Comparison of ENCODE assay signal across 8 cellular contexts in genomic region chr16:67936876-67937605, GRCh38. TPM values are rescaled to one million over a fixed set of nuclear protein-coding genes. Genes with fewer than 3 reads are reported as not detected.
A peak's percentile ranks its signal among the peaks of the same experiment; 100 is the strongest.
DNase-seq lines count a peak whose midpoint lies in the region; ATAC-seq and TF ChIP-seq lines count a peak whose summit lies in the region.

No MANE protein-coding gene starts in this region.

- H3K79me2 ChIP-seq in neural progenitor cell (ENCODE audit: low read depth): peaks cover 16% of the 10 kb centered on the region

- H3K4me1 ChIP-seq in BLaER1 treated with 17β-estradiol and CSF1 and Interleukin-3, amounts not matched to agents 10 nM and 100 nM: peaks cover 47 to 68% (median 54%) of the 10 kb centered on the region in 10 experiments
- H3K4me1 ChIP-seq in endocrine pancreas (ENCODE audit: control insufficient read depth, insufficient read depth, low read length) (no peaks in the 10 kb centered on the region), neural progenitor cell (peaks cover 12% of the 10 kb centered on the region), urinary bladder (ENCODE audit: insufficient read depth) (no peaks in the 10 kb centered on the region)

- peaks cover 42% of the 10 kb centered on the region for H3K4me1 Mint-ChIP-seq in activated CD4-positive, alpha-beta T cell treated with anti-CD3 and anti-CD28 coated beads for 36 hours
- peaks cover 26% of the 10 kb centered on the region for H3K4me1 Mint-ChIP-seq in neural progenitor cell

- ATAC-seq in GM19043 (IDR thresholded peaks at IDR 0.05; ENCODE audit: low read depth, unreplicated experiment): peak; percentile 56
- ATAC-seq in HG03565 (IDR thresholded peaks at IDR 0.05; ENCODE audit: unreplicated experiment): peak; percentile 47
- peak; percentile 54 for ATAC-seq in activated CD4-positive, alpha-beta T cell treated with anti-CD3 and anti-CD28 coated beads for 36 hours

- CTCF ChIA-PET in activated CD4-positive, alpha-beta T cell treated with anti-CD3 and anti-CD28 coated beads for 36 hours (lab: Charles Lee): interaction anchor here (0.6 to 3.0 kb wide), 7 partner anchors 50 to 416 kb away, joined by 3 to 17 read pairs (median 4); partner anchors contain the start of genes GFOD2 and NRN1L

- POLR2A ChIA-PET in activated CD4-positive, alpha-beta T cell treated with anti-CD3 and anti-CD28 coated beads for 36 hours (lab: Charles Lee): interaction anchor here (0.9 to 1.5 kb wide), 2 partner anchors 26 to 148 kb away, joined by 3 to 4 read pairs; partner anchors contain the start of gene NFATC3

- H3K27me3 ChIP-seq in BLaER1 treated with 17β-estradiol and CSF1 and Interleukin-3, amounts not matched to agents 10 nM and 100 nM: no peaks in the 10 kb centered on the region
- H3K27me3 ChIP-seq in endocrine pancreas (ENCODE audit: control insufficient read depth, insufficient read depth, low read length) (no peaks in the 10 kb centered on the region), neural progenitor cell (no peaks in the 10 kb centered on the region)

- H3K9me3 Mint-ChIP-seq in activated CD4-positive, alpha-beta T cell treated with anti-CD3 and anti-CD28 coated beads for 36 hours (ENCODE audit: low read depth): no peaks in the 10 kb centered on the region
- no peaks in the 10 kb centered on the region for H3K9me3 Mint-ChIP-seq in neural progenitor cell

- H3K4me3 ChIP-seq in BLaER1 treated with 17β-estradiol and CSF1 and Interleukin-3, amounts not matched to agents 10 nM and 100 nM: peak overlapping the region; percentile 73 to 97 (median 90)
- peak overlapping the region; percentile 80 for H3K4me3 ChIP-seq in endocrine pancreas (ENCODE audit: control insufficient read depth, insufficient read depth, low read length)
- peak overlapping the region; percentile 78 for H3K4me3 ChIP-seq in neural progenitor cell
- peak overlapping the region; percentile 83 for H3K4me3 ChIP-seq in urinary bladder (ENCODE audit: low read depth, low read length)

- no peak for TF ChIP-seq CTCF in neural progenitor cell (IDR thresholded peaks at IDR 0.05)

- H3K9ac ChIP-seq in BLaER1 treated with 17β-estradiol and CSF1 and Interleukin-3, amounts not matched to agents 10 nM and 100 nM: peak overlapping the region; percentile 89 to 98 (median 93)
- peak overlapping the region; percentile 97 for H3K9ac ChIP-seq in endocrine pancreas (ENCODE audit: control insufficient read depth, insufficient read depth, low read length)
- peak overlapping the region; percentile 77 for H3K9ac ChIP-seq in neural progenitor cell

- H3K27ac Mint-ChIP-seq in activated CD4-positive, alpha-beta T cell treated with anti-CD3 and anti-CD28 coated beads for 36 hours: peak overlapping the region; percentile 100
- peak overlapping the region; percentile 82 for H3K27ac Mint-ChIP-seq in neural progenitor cell

- H2AFZ ChIP-seq in neural progenitor cell (replicated peaks): no peak overlapping the region

- peaks cover 28 to 49% (median 34%) of the 10 kb centered on the region in 11 experiments for H3K36me3 ChIP-seq in BLaER1 treated with 17β-estradiol and CSF1 and Interleukin-3, amounts not matched to agents 10 nM and 100 nM
- H3K36me3 ChIP-seq in endocrine pancreas (ENCODE audit: control insufficient read depth, insufficient read depth, low read length): no peaks in the 10 kb centered on the region
- H3K36me3 ChIP-seq in neural progenitor cell: no peaks in the 10 kb centered on the region
- H3K36me3 ChIP-seq in urinary bladder (ENCODE audit: insufficient read depth): no peaks in the 10 kb centered on the region

- 48% methylated on average over 6 of the region's 6 CpGs for WGBS in urinary bladder

- H4K20me1 ChIP-seq in BLaER1 treated with 17β-estradiol and CSF1 and Interleukin-3, amounts not matched to agents 10 nM and 100 nM: peaks cover 19 to 39% (median 31%) of the 10 kb centered on the region in 11 experiments
- peaks cover 31% of the 10 kb centered on the region for H4K20me1 ChIP-seq in neural progenitor cell (ENCODE audit: low read depth)

- peak overlapping the region; percentile 81 to 98 (median 94) for H3K27ac ChIP-seq in BLaER1 treated with 17β-estradiol and CSF1 and Interleukin-3, amounts not matched to agents 10 nM and 100 nM
- H3K27ac ChIP-seq in neural progenitor cell (no peak overlapping the region), urinary bladder (ENCODE audit: low read depth) (peak overlapping the region; percentile 96)

- intact Hi-C loops in activated CD4-positive, alpha-beta T cell treated with anti-CD3 and anti-CD28 coated beads for 36 hours (cut with DNase I, micrococcal nuclease): loop anchor here (1.0 to 5.0 kb wide), 11 partner anchors 31 to 690 kb away; partner anchors contain the start of genes ESRP2 (in 2 of the 2), SLC12A4 (in 2 of the 2), ATP6V0D1 (in 1 of the 2) and DDX28 (in 1 of the 2)

- peak overlapping the region; percentile 75 to 96 (median 94) for H3K4me2 ChIP-seq in BLaER1 treated with 17β-estradiol and CSF1 and Interleukin-3, amounts not matched to agents 10 nM and 100 nM
- H3K4me2 ChIP-seq in neural progenitor cell: peak overlapping the region; percentile 94

- peaks cover 21% of the 10 kb centered on the region for H3F3A ChIP-seq in neural progenitor cell (ENCODE audit: low read depth)

- no peaks in the 10 kb centered on the region for H3K27me3 Mint-ChIP-seq in activated CD4-positive, alpha-beta T cell treated with anti-CD3 and anti-CD28 coated beads for 36 hours
- peaks cover 11% of the 10 kb centered on the region for H3K27me3 Mint-ChIP-seq in neural progenitor cell (ENCODE audit: insufficient read depth, low read depth)

- peak overlapping the region; percentile 100 for H3K4me3 Mint-ChIP-seq in activated CD4-positive, alpha-beta T cell treated with anti-CD3 and anti-CD28 coated beads for 36 hours
- H3K4me3 Mint-ChIP-seq in neural progenitor cell: peak overlapping the region; percentile 100

- H3K9me3 ChIP-seq in BLaER1 treated with 17β-estradiol and CSF1 and Interleukin-3, amounts not matched to agents 10 nM and 100 nM (replicated peaks in 1 of 11): no peaks in the 10 kb centered on the region
- H3K9me3 ChIP-seq in endocrine pancreas (ENCODE audit: control insufficient read depth, low read length): no peaks in the 10 kb centered on the region
- H3K9me3 ChIP-seq in neural progenitor cell (ENCODE audit: low read depth): no peaks in the 10 kb centered on the region

- H3K36me3 Mint-ChIP-seq in activated CD4-positive, alpha-beta T cell treated with anti-CD3 and anti-CD28 coated beads for 36 hours (ENCODE audit: low read depth): peaks cover 55% of the 10 kb centered on the region
- peaks cover 1% of the 10 kb centered on the region for H3K36me3 Mint-ChIP-seq in neural progenitor cell

- DNase-seq in activated CD4-positive, alpha-beta T cell treated with anti-CD3 and anti-CD28 coated beads for 36 hours: peak; percentile 89
- DNase-seq in neural progenitor cell (ENCODE audit: low spot score) (no peak), islet precursor cell (no peak)

RNA-seq across cellular contexts. Expression of gene PSMB10, which starts 0.4 kb away (rescaled TPM):
- 100 to 1,000 TPM; 123 to 195 TPM for total RNA-seq in activated CD4-positive, alpha-beta T cell treated with anti-CD3 and anti-CD28 coated beads for 36 hours
- total RNA-seq in neural progenitor cell (ENCODE audit: low replicate concordance) (1.2 and 4.4 TPM in 2 replicates), urinary bladder (26.1 TPM)
- polyA plus RNA-seq in urinary bladder: 74.1 TPM

RNA-seq across cellular contexts. Expression of gene CTRL, which starts 5.4 kb away (rescaled TPM):
- total RNA-seq in activated CD4-positive, alpha-beta T cell treated with anti-CD3 and anti-CD28 coated beads for 36 hours: 1 to 10 TPM; 2.5 to 3.5 TPM
- total RNA-seq in neural progenitor cell (ENCODE audit: low replicate concordance): 0.40 and 0.45 TPM in 2 replicates
- not detected for total RNA-seq in urinary bladder
- polyA plus RNA-seq in urinary bladder: 0.91 TPM

RNA-seq across cellular contexts. Expression of gene LCAT, which starts 6.9 kb away (rescaled TPM):
- total RNA-seq in activated CD4-positive, alpha-beta T cell treated with anti-CD3 and anti-CD28 coated beads for 36 hours: 1 to 10 TPM; 9.1 to 9.9 TPM
- total RNA-seq in neural progenitor cell (ENCODE audit: low replicate concordance): 1.5 and 4.9 TPM in 2 replicates
- total RNA-seq in urinary bladder: 10.2 TPM
- polyA plus RNA-seq in urinary bladder: 18.5 TPM

RNA-seq across cellular contexts. Expression of gene SLC12A4, which starts 31.4 kb away (rescaled TPM):
- 10 to 100 TPM; 21.8 to 25.8 TPM for total RNA-seq in activated CD4-positive, alpha-beta T cell treated with anti-CD3 and anti-CD28 coated beads for 36 hours
- total RNA-seq in neural progenitor cell (ENCODE audit: low replicate concordance): 8.8 and 21.1 TPM in 2 replicates
- total RNA-seq in urinary bladder: 50.7 TPM
- polyA plus RNA-seq in urinary bladder: 42.4 TPM

RNA-seq across cellular contexts. Expression of gene DPEP3, which starts 43.3 kb away (rescaled TPM):
- total RNA-seq in activated CD4-positive, alpha-beta T cell treated with anti-CD3 and anti-CD28 coated beads for 36 hours: under 1 TPM in 1 of 2 experiments, not detected in 1; 0.11 TPM
- total RNA-seq in neural progenitor cell (ENCODE audit: low replicate concordance) (0.19 TPM in 1 of 2 replicates, not detected in the other), urinary bladder (not detected)
- polyA plus RNA-seq in urinary bladder: 0.09 TPM
